Comparison of ENCODE assay signal across 1 cellular context in the genomic region with DNA sequence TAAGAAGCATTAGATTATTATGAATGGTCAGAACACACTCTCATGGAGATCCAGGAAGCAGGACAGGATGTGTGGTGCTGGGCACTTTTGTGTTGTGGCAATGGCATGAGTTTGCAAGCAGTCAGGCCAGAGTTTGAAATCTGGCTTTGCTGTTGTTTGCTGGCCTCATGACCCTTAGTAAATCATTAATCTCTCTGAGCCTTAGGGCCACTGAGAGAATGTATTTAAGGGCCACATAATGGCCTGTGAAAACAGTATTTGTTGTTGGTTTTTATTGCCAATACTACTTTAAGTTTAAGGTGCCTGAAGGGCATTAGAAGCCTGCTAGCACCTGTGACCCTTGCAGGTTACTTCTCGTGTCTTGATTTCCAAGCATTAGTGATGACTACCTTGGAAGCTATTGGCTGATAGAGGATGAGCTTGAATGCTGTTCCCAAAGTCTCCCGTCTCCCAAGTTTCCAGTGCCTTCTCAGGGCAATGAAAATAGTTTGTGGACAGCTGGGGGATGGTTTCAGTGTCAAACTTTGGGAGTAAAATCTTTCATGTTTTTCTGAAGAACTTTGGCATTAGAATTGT.
A peak's percentile ranks its signal among the peaks of the same experiment; 100 is the strongest.
TF ChIP-seq lines count a peak whose summit lies in the region.

No MANE protein-coding gene starts in this region.

TF ChIP-seq in HepG2, 621 proteins besides CTCF, POLR2A, EP300 and RAD21 (continued from another document and continues in another):
- TF ChIP-seq, protein P1, sequence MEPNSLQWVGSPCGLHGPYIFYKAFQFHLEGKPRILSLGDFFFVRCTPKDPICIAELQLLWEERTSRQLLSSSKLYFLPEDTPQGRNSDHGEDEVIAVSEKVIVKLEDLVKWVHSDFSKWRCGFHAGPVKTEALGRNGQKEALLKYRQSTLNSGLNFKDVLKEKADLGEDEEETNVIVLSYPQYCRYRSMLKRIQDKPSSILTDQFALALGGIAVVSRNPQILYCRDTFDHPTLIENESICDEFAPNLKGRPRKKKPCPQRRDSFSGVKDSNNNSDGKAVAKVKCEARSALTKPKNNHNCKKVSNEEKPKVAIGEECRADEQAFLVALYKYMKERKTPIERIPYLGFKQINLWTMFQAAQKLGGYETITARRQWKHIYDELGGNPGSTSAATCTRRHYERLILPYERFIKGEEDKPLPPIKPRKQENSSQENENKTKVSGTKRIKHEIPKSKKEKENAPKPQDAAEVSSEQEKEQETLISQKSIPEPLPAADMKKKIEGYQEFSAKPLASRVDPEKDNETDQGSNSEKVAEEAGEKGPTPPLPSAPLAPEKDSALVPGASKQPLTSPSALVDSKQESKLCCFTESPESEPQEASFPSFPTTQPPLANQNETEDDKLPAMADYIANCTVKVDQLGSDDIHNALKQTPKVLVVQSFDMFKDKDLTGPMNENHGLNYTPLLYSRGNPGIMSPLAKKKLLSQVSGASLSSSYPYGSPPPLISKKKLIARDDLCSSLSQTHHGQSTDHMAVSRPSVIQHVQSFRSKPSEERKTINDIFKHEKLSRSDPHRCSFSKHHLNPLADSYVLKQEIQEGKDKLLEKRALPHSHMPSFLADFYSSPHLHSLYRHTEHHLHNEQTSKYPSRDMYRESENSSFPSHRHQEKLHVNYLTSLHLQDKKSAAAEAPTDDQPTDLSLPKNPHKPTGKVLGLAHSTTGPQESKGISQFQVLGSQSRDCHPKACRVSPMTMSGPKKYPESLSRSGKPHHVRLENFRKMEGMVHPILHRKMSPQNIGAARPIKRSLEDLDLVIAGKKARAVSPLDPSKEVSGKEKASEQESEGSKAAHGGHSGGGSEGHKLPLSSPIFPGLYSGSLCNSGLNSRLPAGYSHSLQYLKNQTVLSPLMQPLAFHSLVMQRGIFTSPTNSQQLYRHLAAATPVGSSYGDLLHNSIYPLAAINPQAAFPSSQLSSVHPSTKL (CRISPR knock-in tag; IDR thresholded peaks at IDR 0.05) = peak; percentile 81
- TF ChIP-seq RXRB (CRISPR knock-in tag; IDR thresholded peaks at IDR 0.05; ENCODE audit: borderline replicate concordance) = peak; percentile 71; the same call in 1 of the 2 replicates
- TF ChIP-seq, protein P2, sequence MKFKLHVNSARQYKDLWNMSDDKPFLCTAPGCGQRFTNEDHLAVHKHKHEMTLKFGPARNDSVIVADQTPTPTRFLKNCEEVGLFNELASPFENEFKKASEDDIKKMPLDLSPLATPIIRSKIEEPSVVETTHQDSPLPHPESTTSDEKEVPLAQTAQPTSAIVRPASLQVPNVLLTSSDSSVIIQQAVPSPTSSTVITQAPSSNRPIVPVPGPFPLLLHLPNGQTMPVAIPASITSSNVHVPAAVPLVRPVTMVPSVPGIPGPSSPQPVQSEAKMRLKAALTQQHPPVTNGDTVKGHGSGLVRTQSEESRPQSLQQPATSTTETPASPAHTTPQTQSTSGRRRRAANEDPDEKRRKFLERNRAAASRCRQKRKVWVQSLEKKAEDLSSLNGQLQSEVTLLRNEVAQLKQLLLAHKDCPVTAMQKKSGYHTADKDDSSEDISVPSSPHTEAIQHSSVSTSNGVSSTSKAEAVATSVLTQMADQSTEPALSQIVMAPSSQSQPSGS (CRISPR knock-in tag; IDR thresholded peaks at IDR 0.05) = peak; percentile 45; the same call in 1 of the 2 replicates
- TF ChIP-seq ZNF749 (CRISPR knock-in tag; IDR thresholded peaks at IDR 0.05; ENCODE audit: borderline replicate concordance) = no peak
- TF ChIP-seq, protein P3, sequence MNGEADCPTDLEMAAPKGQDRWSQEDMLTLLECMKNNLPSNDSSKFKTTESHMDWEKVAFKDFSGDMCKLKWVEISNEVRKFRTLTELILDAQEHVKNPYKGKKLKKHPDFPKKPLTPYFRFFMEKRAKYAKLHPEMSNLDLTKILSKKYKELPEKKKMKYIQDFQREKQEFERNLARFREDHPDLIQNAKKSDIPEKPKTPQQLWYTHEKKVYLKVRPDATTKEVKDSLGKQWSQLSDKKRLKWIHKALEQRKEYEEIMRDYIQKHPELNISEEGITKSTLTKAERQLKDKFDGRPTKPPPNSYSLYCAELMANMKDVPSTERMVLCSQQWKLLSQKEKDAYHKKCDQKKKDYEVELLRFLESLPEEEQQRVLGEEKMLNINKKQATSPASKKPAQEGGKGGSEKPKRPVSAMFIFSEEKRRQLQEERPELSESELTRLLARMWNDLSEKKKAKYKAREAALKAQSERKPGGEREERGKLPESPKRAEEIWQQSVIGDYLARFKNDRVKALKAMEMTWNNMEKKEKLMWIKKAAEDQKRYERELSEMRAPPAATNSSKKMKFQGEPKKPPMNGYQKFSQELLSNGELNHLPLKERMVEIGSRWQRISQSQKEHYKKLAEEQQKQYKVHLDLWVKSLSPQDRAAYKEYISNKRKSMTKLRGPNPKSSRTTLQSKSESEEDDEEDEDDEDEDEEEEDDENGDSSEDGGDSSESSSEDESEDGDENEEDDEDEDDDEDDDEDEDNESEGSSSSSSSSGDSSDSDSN (CRISPR knock-in tag; IDR thresholded peaks at IDR 0.05) = 0 out of 2 replicates have a peak, but pooled peaks have one; percentile 11
- TF ChIP-seq ZNF292 (CRISPR knock-in tag; IDR thresholded peaks at IDR 0.05; ENCODE audit: borderline replicate concordance, low read depth) = peak; percentile 67; the same call in 1 of the 2 replicates
- TF ChIP-seq, protein P4, sequence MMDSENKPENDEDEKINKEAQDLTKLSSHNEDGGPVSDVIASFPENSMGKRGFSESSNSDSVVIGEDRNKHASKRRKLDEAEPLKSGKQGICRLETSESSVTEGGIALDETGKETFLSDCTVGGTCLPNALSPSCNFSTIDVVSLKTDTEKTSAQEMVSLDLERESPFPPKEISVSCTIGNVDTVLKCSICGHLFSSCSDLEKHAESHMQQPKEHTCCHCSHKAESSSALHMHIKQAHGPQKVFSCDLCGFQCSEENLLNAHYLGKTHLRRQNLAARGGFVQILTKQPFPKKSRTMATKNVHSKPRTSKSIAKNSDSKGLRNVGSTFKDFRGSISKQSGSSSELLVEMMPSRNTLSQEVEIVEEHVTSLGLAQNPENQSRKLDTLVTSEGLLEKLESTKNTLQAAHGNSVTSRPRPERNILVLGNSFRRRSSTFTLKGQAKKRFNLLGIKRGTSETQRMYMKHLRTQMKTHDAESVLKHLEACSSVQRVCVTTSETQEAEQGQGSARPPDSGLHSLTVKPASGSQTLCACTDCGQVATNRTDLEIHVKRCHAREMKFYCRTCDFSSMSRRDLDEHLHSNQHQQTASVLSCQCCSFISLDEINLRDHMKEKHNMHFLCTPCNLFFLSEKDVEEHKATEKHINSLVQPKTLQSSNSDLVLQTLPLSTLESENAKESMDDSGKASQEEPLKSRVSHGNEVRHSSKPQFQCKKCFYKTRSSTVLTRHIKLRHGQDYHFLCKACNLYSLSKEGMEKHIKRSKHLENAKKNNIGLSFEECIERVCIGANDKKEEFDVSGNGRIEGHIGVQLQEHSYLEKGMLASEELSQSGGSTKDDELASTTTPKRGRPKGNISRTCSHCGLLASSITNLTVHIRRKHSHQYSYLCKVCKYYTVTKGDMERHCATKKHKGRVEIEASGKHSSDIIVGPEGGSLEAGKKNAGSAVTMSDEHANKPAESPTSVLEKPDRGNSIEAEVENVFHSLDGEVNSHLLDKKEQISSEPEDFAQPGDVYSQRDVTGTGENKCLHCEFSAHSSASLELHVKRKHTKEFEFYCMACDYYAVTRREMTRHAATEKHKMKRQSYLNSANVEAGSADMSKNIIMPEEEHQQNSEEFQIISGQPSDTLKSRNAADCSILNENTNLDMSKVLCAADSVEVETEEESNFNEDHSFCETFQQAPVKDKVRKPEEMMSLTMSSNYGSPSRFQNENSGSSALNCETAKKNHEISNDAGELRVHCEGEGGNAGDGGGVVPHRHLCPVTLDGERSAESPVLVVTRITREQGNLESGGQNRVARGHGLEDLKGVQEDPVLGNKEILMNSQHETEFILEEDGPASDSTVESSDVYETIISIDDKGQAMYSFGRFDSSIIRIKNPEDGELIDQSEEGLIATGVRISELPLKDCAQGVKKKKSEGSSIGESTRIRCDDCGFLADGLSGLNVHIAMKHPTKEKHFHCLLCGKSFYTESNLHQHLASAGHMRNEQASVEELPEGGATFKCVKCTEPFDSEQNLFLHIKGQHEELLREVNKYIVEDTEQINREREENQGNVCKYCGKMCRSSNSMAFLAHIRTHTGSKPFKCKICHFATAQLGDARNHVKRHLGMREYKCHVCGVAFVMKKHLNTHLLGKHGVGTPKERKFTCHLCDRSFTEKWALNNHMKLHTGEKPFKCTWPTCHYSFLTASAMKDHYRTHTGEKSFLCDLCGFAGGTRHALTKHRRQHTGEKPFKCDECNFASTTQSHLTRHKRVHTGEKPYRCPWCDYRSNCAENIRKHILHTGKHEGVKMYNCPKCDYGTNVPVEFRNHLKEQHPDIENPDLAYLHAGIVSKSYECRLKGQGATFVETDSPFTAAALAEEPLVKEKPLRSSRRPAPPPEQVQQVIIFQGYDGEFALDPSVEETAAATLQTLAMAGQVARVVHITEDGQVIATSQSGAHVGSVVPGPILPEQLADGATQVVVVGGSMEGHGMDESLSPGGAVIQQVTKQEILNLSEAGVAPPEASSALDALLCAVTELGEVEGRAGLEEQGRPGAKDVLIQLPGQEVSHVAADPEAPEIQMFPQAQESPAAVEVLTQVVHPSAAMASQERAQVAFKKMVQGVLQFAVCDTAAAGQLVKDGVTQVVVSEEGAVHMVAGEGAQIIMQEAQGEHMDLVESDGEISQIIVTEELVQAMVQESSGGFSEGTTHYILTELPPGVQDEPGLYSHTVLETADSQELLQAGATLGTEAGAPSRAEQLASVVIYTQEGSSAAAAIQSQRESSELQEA (CRISPR knock-in tag; IDR thresholded peaks at IDR 0.05; ENCODE audit: not compliant biosample characterization) = no peak
- TF ChIP-seq, protein P5, sequence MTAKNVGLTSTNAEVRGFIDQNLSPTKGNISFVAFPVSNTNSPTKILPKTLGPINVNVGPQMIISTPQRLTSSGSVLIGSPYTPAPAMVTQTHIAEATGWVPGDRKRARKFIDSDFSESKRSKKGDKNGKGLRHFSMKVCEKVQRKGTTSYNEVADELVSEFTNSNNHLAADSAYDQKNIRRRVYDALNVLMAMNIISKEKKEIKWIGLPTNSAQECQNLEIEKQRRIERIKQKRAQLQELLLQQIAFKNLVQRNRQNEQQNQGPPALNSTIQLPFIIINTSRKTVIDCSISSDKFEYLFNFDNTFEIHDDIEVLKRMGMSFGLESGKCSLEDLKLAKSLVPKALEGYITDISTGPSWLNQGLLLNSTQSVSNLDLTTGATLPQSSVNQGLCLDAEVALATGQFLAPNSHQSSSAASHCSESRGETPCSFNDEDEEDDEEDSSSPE (CRISPR knock-in tag; IDR thresholded peaks at IDR 0.05) = no peak
- TF ChIP-seq, protein P6, sequence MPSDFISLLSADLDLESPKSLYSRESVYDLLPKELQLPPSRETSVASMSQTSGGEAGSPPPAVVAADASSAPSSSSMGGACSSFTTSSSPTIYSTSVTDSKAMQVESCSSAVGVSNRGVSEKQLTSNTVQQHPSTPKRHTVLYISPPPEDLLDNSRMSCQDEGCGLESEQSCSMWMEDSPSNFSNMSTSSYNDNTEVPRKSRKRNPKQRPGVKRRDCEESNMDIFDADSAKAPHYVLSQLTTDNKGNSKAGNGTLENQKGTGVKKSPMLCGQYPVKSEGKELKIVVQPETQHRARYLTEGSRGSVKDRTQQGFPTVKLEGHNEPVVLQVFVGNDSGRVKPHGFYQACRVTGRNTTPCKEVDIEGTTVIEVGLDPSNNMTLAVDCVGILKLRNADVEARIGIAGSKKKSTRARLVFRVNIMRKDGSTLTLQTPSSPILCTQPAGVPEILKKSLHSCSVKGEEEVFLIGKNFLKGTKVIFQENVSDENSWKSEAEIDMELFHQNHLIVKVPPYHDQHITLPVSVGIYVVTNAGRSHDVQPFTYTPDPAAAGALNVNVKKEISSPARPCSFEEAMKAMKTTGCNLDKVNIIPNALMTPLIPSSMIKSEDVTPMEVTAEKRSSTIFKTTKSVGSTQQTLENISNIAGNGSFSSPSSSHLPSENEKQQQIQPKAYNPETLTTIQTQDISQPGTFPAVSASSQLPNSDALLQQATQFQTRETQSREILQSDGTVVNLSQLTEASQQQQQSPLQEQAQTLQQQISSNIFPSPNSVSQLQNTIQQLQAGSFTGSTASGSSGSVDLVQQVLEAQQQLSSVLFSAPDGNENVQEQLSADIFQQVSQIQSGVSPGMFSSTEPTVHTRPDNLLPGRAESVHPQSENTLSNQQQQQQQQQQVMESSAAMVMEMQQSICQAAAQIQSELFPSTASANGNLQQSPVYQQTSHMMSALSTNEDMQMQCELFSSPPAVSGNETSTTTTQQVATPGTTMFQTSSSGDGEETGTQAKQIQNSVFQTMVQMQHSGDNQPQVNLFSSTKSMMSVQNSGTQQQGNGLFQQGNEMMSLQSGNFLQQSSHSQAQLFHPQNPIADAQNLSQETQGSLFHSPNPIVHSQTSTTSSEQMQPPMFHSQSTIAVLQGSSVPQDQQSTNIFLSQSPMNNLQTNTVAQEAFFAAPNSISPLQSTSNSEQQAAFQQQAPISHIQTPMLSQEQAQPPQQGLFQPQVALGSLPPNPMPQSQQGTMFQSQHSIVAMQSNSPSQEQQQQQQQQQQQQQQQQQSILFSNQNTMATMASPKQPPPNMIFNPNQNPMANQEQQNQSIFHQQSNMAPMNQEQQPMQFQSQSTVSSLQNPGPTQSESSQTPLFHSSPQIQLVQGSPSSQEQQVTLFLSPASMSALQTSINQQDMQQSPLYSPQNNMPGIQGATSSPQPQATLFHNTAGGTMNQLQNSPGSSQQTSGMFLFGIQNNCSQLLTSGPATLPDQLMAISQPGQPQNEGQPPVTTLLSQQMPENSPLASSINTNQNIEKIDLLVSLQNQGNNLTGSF (CRISPR knock-in tag; IDR thresholded peaks at IDR 0.05) = no peak
- no peak for TF ChIP-seq KLF15 (CRISPR knock-in tag; IDR thresholded peaks at IDR 0.05; ENCODE audit: borderline replicate concordance)
- TF ChIP-seq, protein P7, sequence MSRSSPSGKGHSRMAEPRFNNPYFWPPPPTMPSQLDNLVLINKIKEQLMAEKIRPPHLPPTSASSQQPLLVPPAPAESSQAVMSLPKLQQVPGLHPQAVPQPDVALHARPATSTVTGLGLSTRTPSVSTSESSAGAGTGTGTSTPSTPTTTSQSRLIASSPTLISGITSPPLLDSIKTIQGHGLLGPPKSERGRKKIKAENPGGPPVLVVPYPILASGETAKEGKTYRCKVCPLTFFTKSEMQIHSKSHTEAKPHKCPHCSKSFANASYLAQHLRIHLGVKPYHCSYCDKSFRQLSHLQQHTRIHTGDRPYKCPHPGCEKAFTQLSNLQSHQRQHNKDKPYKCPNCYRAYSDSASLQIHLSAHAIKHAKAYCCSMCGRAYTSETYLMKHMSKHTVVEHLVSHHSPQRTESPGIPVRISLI (CRISPR knock-in tag; IDR thresholded peaks at IDR 0.05; ENCODE audit: borderline replicate concordance) = no peak; the same call in 1 of the 2 replicates
- TF ChIP-seq ZNF629 (CRISPR knock-in tag; conservative IDR thresholded peaks at IDR 0.05) = no peak
- TF ChIP-seq ZNF333 (CRISPR knock-in tag; IDR thresholded peaks at IDR 0.05; ENCODE audit: borderline replicate concordance) = no peak
